In genomic region chr11:10858505-10859360, GRCh38 we compare ENCODE assay signal across 8 cellular contexts. TPM values are rescaled to one million over a fixed set of nuclear protein-coding genes. Genes with fewer than 3 reads are reported as not detected.
DNase-seq lines count a peak whose midpoint lies in the region; ATAC-seq and TF ChIP-seq lines count a peak whose summit lies in the region.

No MANE protein-coding gene starts in this region.

- H3K27me3 Mint-ChIP-seq in endodermal cell (ENCODE audit: insufficient read depth): no peaks in the 10 kb centered on the region
- no peaks in the 10 kb centered on the region for H3K27me3 Mint-ChIP-seq in stimulated activated memory B cell treated with anti-CD40 and anti-IgM and Interleukin-4, amounts not matched to agents 10 μg/mL and 1 μg/mL and 100 μg/mL, for 72 hours

- peaks cover 22% of the 10 kb centered on the region for H3K36me3 ChIP-seq in endodermal cell (ENCODE audit: control insufficient read depth, insufficient read depth, low read length)
- peaks cover 24% of the 10 kb centered on the region for H3K36me3 ChIP-seq in mesodermal cell (ENCODE audit: control insufficient read depth, insufficient read depth, low read length)

- H3K4me3 ChIP-seq in endodermal cell (ENCODE audit: low read length): peak overlapping the region; percentile 98
- H3K4me3 ChIP-seq in mesodermal cell (ENCODE audit: extremely low read depth, insufficient read depth, low read length, poor library complexity, severe bottlenecking): peak overlapping the region; percentile 85

- peak overlapping the region; percentile 77 for H3K9ac ChIP-seq in endodermal cell (ENCODE audit: extremely low read depth, low read length, poor library complexity, severe bottlenecking)

- DNase-seq in NCI-H510A treated with DMSO at 0.1 percent for 48 hours (lab: John Stamatoyannopoulos, UW) (peak; percentile 53), NCI-H510A (lab: John Stamatoyannopoulos, UW) (no peak), NCI-H2029 (lab: John Stamatoyannopoulos, UW) (peak; percentile 69), endodermal cell (peak; percentile 86)
- DNase-seq in activated CD4-positive, alpha-beta T cell treated with anti-CD3 and anti-CD28 coated beads, Interleukin-2, amount 50 U/mL, for 4 hours: peak; percentile 27

- no peaks in the 10 kb centered on the region for H3K9me3 Mint-ChIP-seq in endodermal cell
- no peaks in the 10 kb centered on the region for H3K9me3 Mint-ChIP-seq in stimulated activated memory B cell treated with anti-CD40 and anti-IgM and Interleukin-4, amounts not matched to agents 10 μg/mL and 1 μg/mL and 100 μg/mL, for 72 hours

- peak; percentile 11 for ATAC-seq in HG02763 (IDR thresholded peaks at IDR 0.05; ENCODE audit: unreplicated experiment)
- peak; percentile 61 for ATAC-seq in stimulated activated memory B cell treated with anti-CD40 and anti-IgM and Interleukin-4, amounts not matched to agents 10 μg/mL and 1 μg/mL and 100 μg/mL, for 72 hours

- peaks cover 24% of the 10 kb centered on the region for H3K4me1 Mint-ChIP-seq in endodermal cell
- H3K4me1 Mint-ChIP-seq in stimulated activated memory B cell treated with anti-CD40 and anti-IgM and Interleukin-4, amounts not matched to agents 10 μg/mL and 1 μg/mL and 100 μg/mL, for 72 hours: peaks cover 35% of the 10 kb centered on the region

- H3K27ac ChIP-seq in endodermal cell (ENCODE audit: low read depth, low read length) (peak overlapping the region; percentile 96), mesodermal cell (ENCODE audit: low read depth, low read length, severe bottlenecking) (peak overlapping the region; percentile 95)

- TF ChIP-seq CTCF in endodermal cell (conservative IDR thresholded peaks at IDR 0.05): no peak

- H3K4me3 Mint-ChIP-seq in endodermal cell: peak overlapping the region; percentile 99
- H3K4me3 Mint-ChIP-seq in stimulated activated memory B cell treated with anti-CD40 and anti-IgM and Interleukin-4, amounts not matched to agents 10 μg/mL and 1 μg/mL and 100 μg/mL, for 72 hours: peak overlapping the region; percentile 99

- WGBS in endodermal cell (ENCODE audit: insufficient coverage in 1 of 2, insufficient read length in 1 of 2), 2 experiments: 3 to 4% methylated on average over 18 to 42 of the region's 42 CpGs
- 1 to 2% methylated on average over 30 to 31 of the region's 42 CpGs for WGBS in mesodermal cell (ENCODE audit: insufficient coverage in 2 of 2), 2 experiments

- H3K9me3 ChIP-seq in endodermal cell (ENCODE audit: control insufficient read depth, low read length): no peaks in the 10 kb centered on the region
- no peaks in the 10 kb centered on the region for H3K9me3 ChIP-seq in mesodermal cell (ENCODE audit: control insufficient read depth, low read length)

- H3K4me1 ChIP-seq in endodermal cell (ENCODE audit: control insufficient read depth, insufficient read depth, low read length) (peaks cover 2% of the 10 kb centered on the region), mesodermal cell (ENCODE audit: control insufficient read depth, insufficient read depth, low read length, poor library complexity, severe bottlenecking) (peaks cover 10% of the 10 kb centered on the region)

- H3K27ac Mint-ChIP-seq in endodermal cell: peak overlapping the region; percentile 99
- peak overlapping the region; percentile 100 for H3K27ac Mint-ChIP-seq in stimulated activated memory B cell treated with anti-CD40 and anti-IgM and Interleukin-4, amounts not matched to agents 10 μg/mL and 1 μg/mL and 100 μg/mL, for 72 hours

- H3K36me3 Mint-ChIP-seq in endodermal cell (ENCODE audit: low read depth): peaks cover 20% of the 10 kb centered on the region
- peaks cover 19% of the 10 kb centered on the region for H3K36me3 Mint-ChIP-seq in stimulated activated memory B cell treated with anti-CD40 and anti-IgM and Interleukin-4, amounts not matched to agents 10 μg/mL and 1 μg/mL and 100 μg/mL, for 72 hours

- no peaks in the 10 kb centered on the region for H3K27me3 ChIP-seq in endodermal cell (ENCODE audit: control insufficient read depth, insufficient read depth, low read length, poor library complexity, severe bottlenecking)

RNA-seq across cellular contexts. Expression of gene ZBED5, which starts 0.9 kb away (rescaled TPM):
- total RNA-seq in endodermal cell: 10 to 100 TPM; 51.6 to 57.8 TPM
- 89.5 TPM for polyA plus RNA-seq in endodermal cell (2013, experiment 1 of 2)
- 88.8 TPM for polyA plus RNA-seq in endodermal cell (2013, experiment 2 of 2)
- polyA plus RNA-seq in mesodermal cell (2013, experiment 1 of 2): 50.3 TPM
- 47.3 TPM for polyA plus RNA-seq in mesodermal cell (2013, experiment 2 of 2)

RNA-seq across cellular contexts. Expression of gene EIF4G2, which starts 50.0 kb away (rescaled TPM):
- total RNA-seq in endodermal cell: 1,000 to 10,000 TPM in 1 of 2 donors, 100 to 1,000 TPM in 1; 753 to 1,007 TPM
- polyA plus RNA-seq in endodermal cell (2013, experiment 1 of 2): 784 TPM
- 809 TPM for polyA plus RNA-seq in endodermal cell (2013, experiment 2 of 2)
- 833 TPM for polyA plus RNA-seq in mesodermal cell (2013, experiment 1 of 2)
- 863 TPM for polyA plus RNA-seq in mesodermal cell (2013, experiment 2 of 2)
